23 cellular contexts compared by ENCODE assay signal in genomic region chr6:157658301-157658700, GRCh38.
"Had no signal": no experiment of that assay in that cellular context is flagged by ENCODE, and none has a peak within 500 bp of the region (broad histone marks: within the 10 kb centered on the region; RNA-seq: fewer than 3 reads in every experiment).

No MANE protein-coding gene starts in this region.

- H3K9ac ChIP-seq: SK-N-SH had no signal

- H3K4me3 ChIP-seq: MG63 had no signal

- FAIRE-seq: HepG2, RCC 7860 had no signal

- H3K27me3 ChIP-seq: MG63 had no signal

- H3K36me3 ChIP-seq: MG63 had no signal

- ATAC-seq: HepG2 had no signal

- H3K9me3 ChIP-seq: MG63, SK-N-SH had no signal

- DNase-seq: IMR-90; Karpas-422; KG1; MG63; NCI-H1092; NCI-H1105 treated with DMSO at 0.1 percent for 48 hours; NCI-H1417 treated with DMSO at 0.1 percent for 48 hours; NCI-H146; NCI-H1930; NCI-H2081; NCI-H2171; NCI-H226; NCI-H446; NCI-H510A; NCI-H69; NCI-H774; NK-92 treated with Interleukin-12 subunit alpha and Interleukin-12 subunit beta, amount 100 ng/mL, for 24 hours; Right ventricle myocardium superior; RPMI8226; SK-N-SH; SW 1271 had no signal
